ENCODE assay signal across 15 cellular contexts in genomic region chr16:83936581-83937165, GRCh38. TPM values are rescaled to one million over a fixed set of nuclear protein-coding genes. Genes with fewer than 3 reads are reported as not detected.
DNase-seq lines count a peak whose midpoint lies in the region; ATAC-seq and TF ChIP-seq lines count a peak whose summit lies in the region.
"Had no signal": no experiment of that assay in that cellular context is flagged by ENCODE, and none has a peak within 500 bp of the region (broad histone marks: within the 10 kb centered on the region; RNA-seq: fewer than 3 reads in every experiment).

No MANE protein-coding gene starts in this region.

- no peaks in the 10 kb centered on the region for H3K36me3 ChIP-seq in osteoblast (ENCODE audit: insufficient read depth, low read length)

- no peaks in the 10 kb centered on the region for H3K27me3 Mint-ChIP-seq in activated T-helper 17 cell treated with anti-CD3 and anti-CD28 coated beads, Interleukin-2, amount 50 U/mL, for 72 hours
- H3K27me3 Mint-ChIP-seq in stimulated activated naive B cell treated with anti-CD40 and anti-IgM and Interleukin-4, amounts not matched to agents 10 μg/mL and 1 μg/mL and 100 μg/mL, for 72 hours: peaks cover 0 to 13% of the 10 kb centered on the region in 2 donors

- no peaks in the 10 kb centered on the region for H3K27me3 ChIP-seq in right cardiac atrium (ENCODE audit: control insufficient read depth, insufficient read depth)
- peaks cover 4% of the 10 kb centered on the region for H3K27me3 ChIP-seq in osteoblast (ENCODE audit: insufficient read depth, low read length)

- no peak for ATAC-seq in right cardiac atrium
- no peak for ATAC-seq in activated T-helper 17 cell treated with anti-CD3 and anti-CD28 coated beads, Interleukin-2, amount 50 U/mL, for 72 hours (replicated peaks)
- no peak for ATAC-seq in HG03039 (IDR thresholded peaks at IDR 0.05; ENCODE audit: unreplicated experiment)
- no peak for ATAC-seq in stimulated activated naive B cell treated with anti-CD40 and anti-IgM and Interleukin-4, amounts not matched to agents 10 μg/mL and 1 μg/mL and 100 μg/mL, for 72 hours (replicated peaks)
- ATAC-seq: A549; CD8-positive, alpha-beta T cell had no signal

- no peak overlapping the region for H2AFZ ChIP-seq in osteoblast (ENCODE audit: low read length)
- H2AFZ ChIP-seq: GM23248 had no signal

- no peaks in the 10 kb centered on the region for H4K20me1 ChIP-seq in osteoblast (ENCODE audit: insufficient read depth, low read length)

- H3K9me3 ChIP-seq in right cardiac atrium (ENCODE audit: control insufficient read depth, low read length): no peaks in the 10 kb centered on the region
- no peaks in the 10 kb centered on the region for H3K9me3 ChIP-seq in osteoblast (ENCODE audit: low read depth, low read length)
- H3K9me3 ChIP-seq: A549 had no signal

- H3K4me2 ChIP-seq in osteoblast (ENCODE audit: insufficient read depth, low read length): no peak overlapping the region
- H3K4me2 ChIP-seq: A549 had no signal

- H3K9me3 Mint-ChIP-seq in activated T-helper 17 cell treated with anti-CD3 and anti-CD28 coated beads, Interleukin-2, amount 50 U/mL, for 72 hours: no peaks in the 10 kb centered on the region
- no peaks in the 10 kb centered on the region for H3K9me3 Mint-ChIP-seq in stimulated activated naive B cell treated with anti-CD40 and anti-IgM and Interleukin-4, amounts not matched to agents 10 μg/mL and 1 μg/mL and 100 μg/mL, for 72 hours
- H3K9me3 Mint-ChIP-seq: CD8-positive, alpha-beta T cell had no signal

- intact Hi-C loops in right cardiac atrium (cut with DNase I): no loop called here
- intact Hi-C loops in cardiac septum (cut with DNase I): no loop called here

- no peak for TF ChIP-seq CTCF in osteoblast (IDR thresholded peaks at IDR 0.05; ENCODE audit: extremely low read depth, low read depth, low read length)

- no peaks in the 10 kb centered on the region for H3K36me3 Mint-ChIP-seq in activated T-helper 17 cell treated with anti-CD3 and anti-CD28 coated beads, Interleukin-2, amount 50 U/mL, for 72 hours (ENCODE audit: low read depth)
- peaks cover 16 to 27% of the 10 kb centered on the region in 2 donors for H3K36me3 Mint-ChIP-seq in stimulated activated naive B cell treated with anti-CD40 and anti-IgM and Interleukin-4, amounts not matched to agents 10 μg/mL and 1 μg/mL and 100 μg/mL, for 72 hours
- H3K36me3 Mint-ChIP-seq: CD8-positive, alpha-beta T cell had no signal

- WGBS in right cardiac atrium: 88% methylated on average over 19 of the region's 19 CpGs

- DNase-seq in right cardiac atrium (peak in 2 of 3 donors; percentile 24 to 33), cardiac septum (ENCODE audit: low spot score) (no peak), osteoblast (ENCODE audit: insufficient read length, low spot score, missing footprints) (peak; percentile 78), NCI-H2196 treated with DMSO at 0.1 percent for 48 hours (lab: John Stamatoyannopoulos, UW; ENCODE audit: unreplicated experiment) (no peak)
- DNase-seq in stimulated activated naive B cell treated with anti-CD40 and anti-IgM and Interleukin-4, amounts not matched to agents 10 μg/mL and 1 μg/mL and 100 μg/mL, for 72 hours: no peak
- DNase-seq: CD8-positive, alpha-beta T cell; COR-L47; DMS153; DMS79 treated with DMSO at 0.1 percent for 48 hours; EL; GM23248 had no signal

- H3K27ac Mint-ChIP-seq in activated T-helper 17 cell treated with anti-CD3 and anti-CD28 coated beads, Interleukin-2, amount 50 U/mL, for 72 hours: peak overlapping the region; percentile 18
- H3K27ac Mint-ChIP-seq in stimulated activated naive B cell treated with anti-CD40 and anti-IgM and Interleukin-4, amounts not matched to agents 10 μg/mL and 1 μg/mL and 100 μg/mL, for 72 hours: no peak overlapping the region
- H3K27ac Mint-ChIP-seq: CD8-positive, alpha-beta T cell had no signal

- no peak overlapping the region for H3K4me3 Mint-ChIP-seq in activated T-helper 17 cell treated with anti-CD3 and anti-CD28 coated beads, Interleukin-2, amount 50 U/mL, for 72 hours
- H3K4me3 Mint-ChIP-seq in stimulated activated naive B cell treated with anti-CD40 and anti-IgM and Interleukin-4, amounts not matched to agents 10 μg/mL and 1 μg/mL and 100 μg/mL, for 72 hours: no peak overlapping the region
- H3K4me3 Mint-ChIP-seq: CD14-positive monocyte; CD8-positive, alpha-beta T cell had no signal

- no peaks in the 10 kb centered on the region for H3K79me2 ChIP-seq in osteoblast (ENCODE audit: insufficient read depth, low read length)

- H3K4me3 ChIP-seq in right cardiac atrium (ENCODE audit: low read length) (no peak overlapping the region), osteoblast (ENCODE audit: insufficient read depth, low read length) (no peak overlapping the region)
- H3K4me3 ChIP-seq: A549, GM23248 had no signal

- H3K4me1 Mint-ChIP-seq in activated T-helper 17 cell treated with anti-CD3 and anti-CD28 coated beads, Interleukin-2, amount 50 U/mL, for 72 hours: peaks cover 5% of the 10 kb centered on the region
- peaks cover 6% of the 10 kb centered on the region in 2 donors for H3K4me1 Mint-ChIP-seq in stimulated activated naive B cell treated with anti-CD40 and anti-IgM and Interleukin-4, amounts not matched to agents 10 μg/mL and 1 μg/mL and 100 μg/mL, for 72 hours

- H3K4me1 ChIP-seq in right cardiac atrium (ENCODE audit: control insufficient read depth, insufficient read depth, low read length): no peaks in the 10 kb centered on the region
- peaks cover 15% of the 10 kb centered on the region for H3K4me1 ChIP-seq in osteoblast (ENCODE audit: insufficient read depth, low read length)
- H3K4me1 ChIP-seq: A549 had no signal

- H3K27ac ChIP-seq in right cardiac atrium (ENCODE audit: low read length) (no peak overlapping the region), osteoblast (ENCODE audit: low read depth, low read length) (no peak overlapping the region)
- H3K27ac ChIP-seq: A549, GM23248 had no signal

RNA-seq across cellular contexts. Expression of gene OSGIN1, which starts 16.4 kb away (rescaled TPM):
- total RNA-seq in right cardiac atrium (1 to 10 TPM; 2.4 to 6.8 (median 3.8) TPM), cardiac septum (12.6 TPM), osteoblast (3.6 and 5.0 TPM in 2 replicates)
- 3.6 TPM for polyA plus RNA-seq in right cardiac atrium
- total RNA-seq in activated T-helper 17 cell treated with anti-CD3 and anti-CD28 coated beads, Interleukin-2, amount 50 U/mL, for 72 hours: 1 to 10 TPM in 1 of 2 donors, under 1 TPM in 1; 0.48 to 2.5 TPM

RNA-seq across cellular contexts. Expression of gene NECAB2, which starts 31.4 kb away (rescaled TPM):
- total RNA-seq in right cardiac atrium (1 to 10 TPM in 2 of 4 donors, under 1 TPM in 2; 0.28 to 1.8 (median 1.4) TPM), cardiac septum (2.5 TPM), osteoblast (0.29 and 0.72 TPM in 2 replicates)
- polyA plus RNA-seq in right cardiac atrium: 1.7 TPM
- total RNA-seq in activated T-helper 17 cell treated with anti-CD3 and anti-CD28 coated beads, Interleukin-2, amount 50 U/mL, for 72 hours: not detected
- total RNA-seq: CD8-positive, alpha-beta T cell; GM23248 had no signal

RNA-seq across cellular contexts. Expression of gene MLYCD, which starts 37.8 kb away (rescaled TPM):
- total RNA-seq in right cardiac atrium (10 to 100 TPM; 24.1 to 34.5 (median 29.1) TPM), cardiac septum (20.1 TPM), osteoblast (5.1 and 5.6 TPM in 2 replicates)
- 27.4 TPM for polyA plus RNA-seq in right cardiac atrium
- 1 to 10 TPM; 2.7 to 4.3 TPM for total RNA-seq in activated T-helper 17 cell treated with anti-CD3 and anti-CD28 coated beads, Interleukin-2, amount 50 U/mL, for 72 hours

Comparison
In these comparisons a context has a peak if more than half of its experiments do, and no peak if none do; other contexts are left out.
1. DNase-seq: peak in right cardiac atrium (2 of 3) and osteoblast (single experiment); none in cardiac septum (single experiment), NCI-H2196 treated with DMSO at 0.1 percent for 48 hours (single experiment) and stimulated activated naive B cell treated with anti-CD40 and anti-IgM and Interleukin-4, amounts not matched to agents 10 μg/mL and 1 μg/mL and 100 μg/mL, for 72 hours (single experiment).